Comparison of ENCODE assay signal across 22 cellular contexts in the genomic region with DNA sequence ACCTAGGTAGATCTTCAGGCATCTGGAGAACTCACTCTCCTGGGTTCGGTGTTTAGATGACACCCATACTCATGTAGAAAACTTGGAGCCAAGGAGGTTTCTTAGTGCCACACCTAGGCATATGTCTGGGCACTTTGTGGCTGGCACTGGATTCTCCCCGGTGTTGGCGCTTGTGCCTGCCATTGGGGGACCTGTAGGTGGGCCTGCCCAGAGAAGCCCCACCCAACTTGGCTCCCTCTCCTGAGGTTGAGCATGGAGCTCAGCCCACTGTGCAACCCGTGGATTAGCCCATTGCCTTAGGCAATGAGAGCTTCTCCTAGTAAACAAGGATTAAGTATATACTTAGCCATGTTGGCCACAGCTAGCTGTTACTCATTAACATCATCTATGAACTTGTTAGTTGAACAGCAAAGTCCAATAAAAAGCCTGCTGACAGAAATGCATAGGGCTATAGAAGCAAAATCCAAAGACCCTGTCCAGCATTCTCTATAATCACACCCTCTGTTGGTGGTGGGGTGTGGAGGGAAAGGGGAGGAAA.
"Had no signal": no experiment of that assay in that cellular context is flagged by ENCODE, and none has a peak within 500 bp of the region (broad histone marks: within the 10 kb centered on the region; RNA-seq: fewer than 3 reads in every experiment).

No MANE protein-coding gene starts in this region.

- H3K4me2 ChIP-seq: neural progenitor cell had no signal

- H3K27ac ChIP-seq: epithelial cell of prostate, gastrocnemius medialis, neural progenitor cell, parathyroid adenoma, sigmoid colon, thoracic aorta, tibial nerve, upper lobe of left lung, uterus had no signal

- H3K9ac ChIP-seq: neural progenitor cell, parathyroid adenoma had no signal

- H3K27me3 ChIP-seq: gastrocnemius medialis, neural progenitor cell, sigmoid colon, tibial nerve, upper lobe of left lung, uterus had no signal

- H2AFZ ChIP-seq: neural progenitor cell, parathyroid adenoma had no signal

- H3K4me1 ChIP-seq: neural progenitor cell, parathyroid adenoma, sigmoid colon, tibial nerve, upper lobe of left lung, uterus had no signal

- H3K79me2 ChIP-seq: parathyroid adenoma had no signal

- FAIRE-seq: islet of Langerhans had no signal

- H3K4me3 ChIP-seq: gastrocnemius medialis, neural progenitor cell, sigmoid colon, thoracic aorta, tibial nerve, upper lobe of left lung, uterus had no signal

- ATAC-seq: effector memory CD8-positive, alpha-beta T cell; esophagus mucosa; gastrocnemius medialis; naive thymus-derived CD4-positive, alpha-beta T cell; right cardiac atrium; stimulated activated naive B cell treated with anti-CD40 and anti-IgM and Interleukin-4, amounts not matched to agents 10 μg/mL and 1 μg/mL and 100 μg/mL, for 72 hours had no signal

- H3K9me3 ChIP-seq: gastrocnemius medialis, thoracic aorta, upper lobe of left lung, uterus had no signal

- H3K36me3 ChIP-seq: gastrocnemius medialis, neural progenitor cell, sigmoid colon, thoracic aorta, tibial nerve, upper lobe of left lung, uterus had no signal

- DNase-seq: cerebellar nuclear complex; cortex of kidney; effector memory CD8-positive, alpha-beta T cell; foreskin fibroblast; gastrocnemius medialis; head of caudate nucleus; mesendoderm; midbrain; naive thymus-derived CD4-positive, alpha-beta T cell; right cardiac atrium; sigmoid colon; stimulated activated CD4-positive, alpha-beta T cell treated with anti-CD3 and anti-CD28 coated beads, Interleukin-2, amount 100 ng/mL, for 48 hours; stimulated activated naive B cell treated with anti-CD40 and anti-IgM and Interleukin-4, amounts not matched to agents 10 μg/mL and 1 μg/mL and 100 μg/mL, for 72 hours; upper lobe of left lung; uterus had no signal
